11 cellular contexts compared by ENCODE assay signal in the genomic region with DNA sequence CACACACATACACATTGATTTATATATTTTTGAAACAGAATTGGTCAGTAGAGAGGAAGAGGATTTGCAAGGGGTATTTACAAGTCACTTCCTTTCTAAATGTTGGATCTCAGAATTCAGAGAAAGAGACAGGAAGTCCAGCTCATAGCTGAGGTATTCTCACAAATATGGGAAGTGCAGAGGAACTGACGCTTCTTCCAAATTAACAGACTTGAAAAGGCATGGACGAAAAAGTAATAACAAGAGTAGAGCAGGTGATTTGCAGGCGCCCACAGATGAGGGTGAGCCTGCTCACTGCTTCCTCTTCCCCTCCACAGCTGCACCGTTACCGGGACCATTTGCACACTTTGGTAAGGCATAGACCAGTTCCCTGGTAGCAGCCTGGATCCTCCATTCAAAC.
DNase-seq lines count a peak whose midpoint lies in the region; ATAC-seq and TF ChIP-seq lines count a peak whose summit lies in the region.
"Had no signal": no experiment of that assay in that cellular context is flagged by ENCODE, and none has a peak within 500 bp of the region (broad histone marks: within the 10 kb centered on the region; RNA-seq: fewer than 3 reads in every experiment).

No MANE protein-coding gene starts in this region.

- no peak for TF ChIP-seq CTCF in Calu3 (IDR thresholded peaks at IDR 0.05; ENCODE audit: unreplicated experiment)

- H3K27ac Mint-ChIP-seq in activated CD8-positive, alpha-beta memory T cell treated with anti-CD3 and anti-CD28 coated beads, Interleukin-2, amount 10 ng/mL, durations not matched to agents 7 days and 5 days = peak overlapping the region; percentile 53
- no peak overlapping the region for H3K27ac Mint-ChIP-seq in stimulated activated naive CD8-positive, alpha-beta T cell treated with anti-CD3 and anti-CD28 coated beads, Interleukin-15, amount 100 ng/mL, for 72 hours
- H3K27ac Mint-ChIP-seq in Calu3 (ENCODE audit: unreplicated experiment) = no peak overlapping the region

- no peaks in the 10 kb centered on the region for H3K36me3 Mint-ChIP-seq in activated CD8-positive, alpha-beta memory T cell treated with anti-CD3 and anti-CD28 coated beads, Interleukin-2, amount 10 ng/mL, durations not matched to agents 7 days and 5 days
- H3K36me3 Mint-ChIP-seq in Calu3 (ENCODE audit: insufficient read depth, unreplicated experiment) = no peaks in the 10 kb centered on the region

- H3K9me3 Mint-ChIP-seq in activated CD8-positive, alpha-beta memory T cell treated with anti-CD3 and anti-CD28 coated beads, Interleukin-2, amount 10 ng/mL, durations not matched to agents 7 days and 5 days (ENCODE audit: low read depth) = no peaks in the 10 kb centered on the region
- H3K9me3 Mint-ChIP-seq in stimulated activated naive CD8-positive, alpha-beta T cell treated with anti-CD3 and anti-CD28 coated beads, Interleukin-15, amount 100 ng/mL, for 72 hours = no peaks in the 10 kb centered on the region
- H3K9me3 Mint-ChIP-seq in Calu3 (ENCODE audit: low read depth, unreplicated experiment) = no peaks in the 10 kb centered on the region

- peak; percentile 43 for DNase-seq in activated CD8-positive, alpha-beta memory T cell treated with anti-CD3 and anti-CD28 coated beads, Interleukin-2, amount 10 ng/mL, durations not matched to agents 7 days and 5 days
- DNase-seq in activated CD8-positive, alpha-beta memory T cell treated with anti-CD3 and anti-CD28 coated beads for 24 hours = no peak
- DNase-seq in NOMO-1 treated with DMSO at 0.1 percent for 48 hours (lab: John Stamatoyannopoulos, UW; ENCODE audit: unreplicated experiment) (peak; percentile 32), epithelial cell of prostate (ENCODE audit: low read depth, low spot score) (no peak), anterior cingulate cortex (lab: John Stamatoyannopoulos, UW) (no peak), Calu3 (no peak)
- DNase-seq in stimulated activated naive CD8-positive, alpha-beta T cell treated with anti-CD3 and anti-CD28 coated beads, Interleukin-15, amount 100 ng/mL, for 72 hours = no peak
- DNase-seq: activated naive CD4-positive, alpha-beta T cell treated with Interleukin-2 at 50 U/mL for 16 hours; stimulated activated naive CD4-positive, alpha-beta T cell had no signal

- ATAC-seq in activated CD8-positive, alpha-beta memory T cell treated with anti-CD3 and anti-CD28 coated beads, Interleukin-2, amount 10 ng/mL, durations not matched to agents 7 days and 5 days = peak; percentile 61
- ATAC-seq in stimulated activated naive CD8-positive, alpha-beta T cell treated with anti-CD3 and anti-CD28 coated beads, Interleukin-15, amount 100 ng/mL, for 72 hours = peak; percentile 59
- ATAC-seq in HG03521 (IDR thresholded peaks at IDR 0.05; ENCODE audit: unreplicated experiment) = no peak

- intact Hi-C loops in Calu3 (cut with micrococcal nuclease; ENCODE audit: unreplicated experiment) = no loop called here

- CTCF ChIA-PET in activated CD8-positive, alpha-beta memory T cell treated with anti-CD3 and anti-CD28 coated beads, Interleukin-2, amount 10 ng/mL, durations not matched to agents 7 days and 5 days (lab: Charles Lee) = no interaction called here
- CTCF ChIA-PET in Calu3 (lab: Charles Lee) = no interaction called here

- H3K4me1 Mint-ChIP-seq in activated CD8-positive, alpha-beta memory T cell treated with anti-CD3 and anti-CD28 coated beads, Interleukin-2, amount 10 ng/mL, durations not matched to agents 7 days and 5 days = peaks cover 18% of the 10 kb centered on the region
- peaks cover 19% of the 10 kb centered on the region for H3K4me1 Mint-ChIP-seq in stimulated activated naive CD8-positive, alpha-beta T cell treated with anti-CD3 and anti-CD28 coated beads, Interleukin-15, amount 100 ng/mL, for 72 hours
- peaks cover 6% of the 10 kb centered on the region for H3K4me1 Mint-ChIP-seq in Calu3 (ENCODE audit: low read depth, unreplicated experiment)

- BruUV-seq in Calu3 (replicated peaks; lab: Mats Ljungman, UMichigan) = no TSS peak

- H3K27ac ChIP-seq in epithelial cell of prostate = peak overlapping the region; percentile 20
- H3K27ac ChIP-seq: KMS-11 had no signal

- no peak overlapping the region for H3K4me3 Mint-ChIP-seq in activated CD8-positive, alpha-beta memory T cell treated with anti-CD3 and anti-CD28 coated beads, Interleukin-2, amount 10 ng/mL, durations not matched to agents 7 days and 5 days
- H3K4me3 Mint-ChIP-seq in stimulated activated naive CD8-positive, alpha-beta T cell treated with anti-CD3 and anti-CD28 coated beads, Interleukin-15, amount 100 ng/mL, for 72 hours = peak overlapping the region; percentile 12 to 30
- no peak overlapping the region for H3K4me3 Mint-ChIP-seq in Calu3 (ENCODE audit: low read depth, unreplicated experiment)

- peaks cover 25% of the 10 kb centered on the region for H3K27me3 Mint-ChIP-seq in activated CD8-positive, alpha-beta memory T cell treated with anti-CD3 and anti-CD28 coated beads, Interleukin-2, amount 10 ng/mL, durations not matched to agents 7 days and 5 days
- peaks cover 23% of the 10 kb centered on the region for H3K27me3 Mint-ChIP-seq in stimulated activated naive CD8-positive, alpha-beta T cell treated with anti-CD3 and anti-CD28 coated beads, Interleukin-15, amount 100 ng/mL, for 72 hours
- H3K27me3 Mint-ChIP-seq in Calu3 (ENCODE audit: unreplicated experiment) = peaks cover 47% of the 10 kb centered on the region

Comparison
In these comparisons a context has a peak if more than half of its experiments do, and no peak if none do; other contexts are left out.
1. DNase-seq: peak in activated CD8-positive, alpha-beta memory T cell treated with anti-CD3 and anti-CD28 coated beads, Interleukin-2, amount 10 ng/mL, durations not matched to agents 7 days and 5 days (single experiment) and NOMO-1 treated with DMSO at 0.1 percent for 48 hours (single experiment); none in activated CD8-positive, alpha-beta memory T cell treated with anti-CD3 and anti-CD28 coated beads for 24 hours (single experiment), epithelial cell of prostate (single experiment), stimulated activated naive CD8-positive, alpha-beta T cell treated with anti-CD3 and anti-CD28 coated beads, Interleukin-15, amount 100 ng/mL, for 72 hours (0 of 2), anterior cingulate cortex (0 of 58) and Calu3 (single experiment).
2. H3K4me3 Mint-ChIP-seq: peak in stimulated activated naive CD8-positive, alpha-beta T cell treated with anti-CD3 and anti-CD28 coated beads, Interleukin-15, amount 100 ng/mL, for 72 hours (2 of 2); none in activated CD8-positive, alpha-beta memory T cell treated with anti-CD3 and anti-CD28 coated beads, Interleukin-2, amount 10 ng/mL, durations not matched to agents 7 days and 5 days (single experiment) and Calu3 (single experiment).